1 cellular context compared by ENCODE assay signal in the genomic region with DNA sequence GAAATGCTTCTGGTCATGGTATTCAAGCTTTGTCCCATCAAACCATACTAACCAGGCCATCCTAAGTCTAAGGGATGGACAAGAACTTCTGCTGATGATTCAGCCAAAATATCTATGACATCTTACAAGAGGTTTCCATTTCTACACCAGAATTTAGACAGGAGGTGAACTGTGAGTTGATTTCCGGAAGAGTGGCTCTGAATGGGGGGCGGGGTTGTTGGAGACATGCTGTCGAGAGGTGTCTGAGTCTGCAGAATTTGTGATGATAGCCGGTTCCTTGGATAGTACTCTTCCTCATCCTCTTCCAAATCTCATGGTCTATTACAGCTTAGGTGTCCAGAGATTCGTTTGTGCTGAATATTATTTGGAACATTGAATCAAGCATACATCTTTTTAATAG.
TF ChIP-seq lines count a peak whose summit lies in the region.

No MANE protein-coding gene starts in this region.

TF ChIP-seq in K562, 482 proteins besides CTCF, POLR2A, EP300 and RAD21 (continued from another document):
- no peak for TF ChIP-seq PML (IDR thresholded peaks at IDR 0.05; ENCODE audit: low read length)
- peak; percentile 29; the same call in 1 of the 2 replicates for TF ChIP-seq NFE2 (IDR thresholded peaks at IDR 0.05; ENCODE audit: low read depth)
- TF ChIP-seq MEIS2 (IDR thresholded peaks at IDR 0.05; ENCODE audit: partially characterized antibody) = peak; percentile 23
- TF ChIP-seq NCOR1 (IDR thresholded peaks at IDR 0.05) = no peak
- peak; percentile 36; the same call in 1 of the 2 replicates for TF ChIP-seq C11orf30 (IDR thresholded peaks at IDR 0.05; ENCODE audit: low read depth)
- no peak for TF ChIP-seq NRF1 (conservative IDR thresholded peaks at IDR 0.05 in 1 of 2, IDR thresholded peaks at IDR 0.05 in 1 of 2)
- no peak for TF ChIP-seq PHB (CRISPR knock-in tag; IDR thresholded peaks at IDR 0.05)
- TF ChIP-seq ZNF584 (CRISPR knock-in tag; IDR thresholded peaks at IDR 0.05; ENCODE audit: low read depth) = no peak
- TF ChIP-seq SP2 (IDR thresholded peaks at IDR 0.05; ENCODE audit: extremely low read depth, low read depth, low read length, poor library complexity, severe bottlenecking) = no peak
- no peak for TF ChIP-seq E2F6 (IDR thresholded peaks at IDR 0.05; ENCODE audit: borderline replicate concordance in 1 of 2, extremely low read depth in 1 of 2, insufficient read depth in 1 of 2, insufficient read length in 1 of 2, low read depth in 1 of 2, low read length in 1 of 2, poor library complexity in 1 of 2, severe bottlenecking in 1 of 2)
- no peak for TF ChIP-seq XRCC5 (IDR thresholded peaks at IDR 0.05; ENCODE audit: low read depth, low read length)
- no peak for TF ChIP-seq PTRF (tag; IDR thresholded peaks at IDR 0.05)
- TF ChIP-seq ELF2 (CRISPR knock-in tag; IDR thresholded peaks at IDR 0.05) = no peak
- TF ChIP-seq ZFP36 (IDR thresholded peaks at IDR 0.05; ENCODE audit: low read depth, low read length, partially characterized antibody) = no peak
- no peak for TF ChIP-seq EZH2 (IDR thresholded peaks at IDR 0.05; ENCODE audit: borderline replicate concordance, low read depth, low read length)
- no peak for TF ChIP-seq NFRKB (IDR thresholded peaks at IDR 0.05; ENCODE audit: low read depth)
- no peak for TF ChIP-seq SIN3B (IDR thresholded peaks at IDR 0.05; ENCODE audit: low read depth)
- TF ChIP-seq MYC (IDR thresholded peaks at IDR 0.05; ENCODE audit: low read depth, low read length) = no peak
- no peak for TF ChIP-seq MYC (CRISPR knock-in tag; IDR thresholded peaks at IDR 0.05; ENCODE audit: borderline replicate concordance, low read depth)
- no peak for TF ChIP-seq GABPB2 (CRISPR knock-in tag; conservative IDR thresholded peaks at IDR 0.05)
- TF ChIP-seq MTF1 (CRISPR knock-in tag; IDR thresholded peaks at IDR 0.05; ENCODE audit: borderline replicate concordance) = no peak
- 0 out of 2 replicates have a peak, but pooled peaks have one; percentile 17 for TF ChIP-seq MAFG (tag; conservative IDR thresholded peaks at IDR 0.05)
- TF ChIP-seq SAFB (IDR thresholded peaks at IDR 0.05; ENCODE audit: borderline replicate concordance, low read depth, low read length) = no peak
